Comparison of ENCODE assay signal across 16 cellular contexts in the genomic region with DNA sequence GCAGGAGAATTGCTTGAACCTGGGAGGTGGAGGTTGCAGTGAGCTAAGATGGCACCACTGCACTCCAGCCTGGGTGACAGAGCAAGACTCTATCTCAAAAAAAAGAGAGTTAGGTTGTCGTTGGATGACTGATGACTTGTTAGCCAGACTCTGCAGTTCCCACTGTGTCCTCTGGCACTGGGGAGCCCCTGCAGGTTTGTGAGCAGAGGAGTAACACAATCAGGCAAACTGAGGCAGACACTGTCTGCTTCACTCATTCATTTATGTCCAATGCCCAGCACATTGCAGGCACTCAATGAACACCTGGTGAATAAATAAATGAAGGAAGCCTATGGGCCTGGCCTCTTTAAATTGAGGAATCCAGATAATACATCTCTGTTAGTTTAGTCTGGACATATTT. TPM values are rescaled to one million over a fixed set of nuclear protein-coding genes. Genes with fewer than 3 reads are reported as not detected.
A peak's percentile ranks its signal among the peaks of the same experiment; 100 is the strongest.
DNase-seq lines count a peak whose midpoint lies in the region; ATAC-seq and TF ChIP-seq lines count a peak whose summit lies in the region.
"Had no signal": no experiment of that assay in that cellular context is flagged by ENCODE, and none has a peak within 500 bp of the region (broad histone marks: within the 10 kb centered on the region; RNA-seq: fewer than 3 reads in every experiment).

No MANE protein-coding gene starts in this region.

- H3K27ac ChIP-seq in esophagus muscularis mucosa (replicated peaks in 1 of 4), result no peak overlapping the region
- no peak overlapping the region for H3K27ac ChIP-seq in body of pancreas
- H3K27ac ChIP-seq: BLaER1 treated with 17β-estradiol and CSF1 and Interleukin-3, amounts not matched to agents 10 nM and 100 nM; C4-2B had no signal

- WGBS in esophagus muscularis mucosa, result 83% methylated on average over 1 of the region's 1 CpG
- WGBS in body of pancreas, 2 donors, result 57 to 81% methylated on average over 1 of the region's 1 CpG

- no peak for TF ChIP-seq POLR2A in esophagus muscularis mucosa (IDR thresholded peaks at IDR 0.05; ENCODE audit: low read depth)
- TF ChIP-seq POLR2A in body of pancreas (IDR thresholded peaks at IDR 0.05), result no peak

- H3K36me3 ChIP-seq in esophagus muscularis mucosa (no peaks in the 10 kb centered on the region), body of pancreas (replicated peaks in 1 of 2; ENCODE audit: insufficient read depth in 1 of 2, low read depth in 2 of 2) (no peaks in the 10 kb centered on the region)
- H3K36me3 ChIP-seq: BLaER1 treated with 17β-estradiol and CSF1 and Interleukin-3, amounts not matched to agents 10 nM and 100 nM had no signal

- H3K4me3 ChIP-seq in esophagus muscularis mucosa (no peak overlapping the region), body of pancreas (no peak overlapping the region)
- H3K4me3 ChIP-seq: BLaER1 treated with 17β-estradiol and CSF1 and Interleukin-3, amounts not matched to agents 10 nM and 100 nM had no signal

- H3K9me3 ChIP-seq in esophagus muscularis mucosa (peaks cover 0 to 14% (median 6%) of the 10 kb centered on the region in 4 donors), body of pancreas (no peaks in the 10 kb centered on the region)
- H3K9me3 ChIP-seq: Caco-2 had no signal

- no peak for TF ChIP-seq EP300 in esophagus muscularis mucosa (IDR thresholded peaks at IDR 0.05)

- intact Hi-C loops in esophagus muscularis mucosa (cut with DNase I), result no loop called here
- intact Hi-C loops in posterior vena cava (cut with DNase I), result no loop called here
- intact Hi-C loops in body of pancreas (cut with DNase I), result no loop called here

- ATAC-seq in HG03460 (IDR thresholded peaks at IDR 0.05; ENCODE audit: unreplicated experiment) (no peak), body of pancreas (no peak)
- ATAC-seq: CD8-positive, alpha-beta T cell had no signal

- H3K27me3 ChIP-seq in esophagus muscularis mucosa (peaks cover 0 to 15% (median 0%) of the 10 kb centered on the region in 4 donors), body of pancreas (no peaks in the 10 kb centered on the region)
- H3K27me3 ChIP-seq: BLaER1 treated with 17β-estradiol and CSF1 and Interleukin-3, amounts not matched to agents 10 nM and 100 nM had no signal

- DNase-seq in AG20443 (ENCODE audit: low spot score) (peak; percentile 2), esophagus muscularis mucosa (ENCODE audit: extremely low spot score) (peak; percentile 84), posterior vena cava (ENCODE audit: low spot score) (peak; percentile 8), body of pancreas (no peak)
- DNase-seq: 8988T; ACHN; AML-193; Caco-2; Calu3; CD4-positive, alpha-beta T cell; CD8-positive, alpha-beta T cell; DMS79 treated with DMSO at 0.1 percent for 48 hours; GF-D8 had no signal

- no peak for TF ChIP-seq CTCF in esophagus muscularis mucosa (IDR thresholded peaks at IDR 0.05)
- TF ChIP-seq CTCF in body of pancreas (IDR thresholded peaks at IDR 0.05), result no peak

- H3K4me1 ChIP-seq in esophagus muscularis mucosa, result no peaks in the 10 kb centered on the region
- H3K4me1 ChIP-seq in body of pancreas, result peaks cover 6% of the 10 kb centered on the region

RNA-seq across cellular contexts. Expression of a gene that starts 41.2 kb away (rescaled TPM):
- total RNA-seq in esophagus muscularis mucosa, result under 1 TPM; 0.34 to 0.65 (median 0.46) TPM
- 1 to 10 TPM in 1 of 2 donors, under 1 TPM in 1; 0.43 to 1.5 TPM for total RNA-seq in posterior vena cava
- under 1 TPM in 1 of 2 donors, not detected in 1; 0.78 TPM for total RNA-seq in body of pancreas

Comparison
In these comparisons a context has a peak if more than half of its experiments do, and no peak if none do; other contexts are left out.
1. DNase-seq: peak in AG20443 (single experiment), esophagus muscularis mucosa (single experiment) and posterior vena cava (single experiment); none in body of pancreas (0 of 4).